ENCODE assay signal across 8 cellular contexts in genomic region chr2:241314181-241314932, GRCh38. TPM values are rescaled to one million over a fixed set of nuclear protein-coding genes. Genes with fewer than 3 reads are reported as not detected.
A peak's percentile ranks its signal among the peaks of the same experiment; 100 is the strongest.
DNase-seq lines count a peak whose midpoint lies in the region; ATAC-seq and TF ChIP-seq lines count a peak whose summit lies in the region.

No MANE protein-coding gene starts in this region.

- H3K9me3 ChIP-seq in MM.1S (replicated peaks; ENCODE audit: insufficient read depth, low read length) (no peaks in the 10 kb centered on the region), thoracic aorta (no peaks in the 10 kb centered on the region)

- intact Hi-C loops in left colon (cut with DNase I, micrococcal nuclease), result no loop called here

- H3K27me3 ChIP-seq in GM06990 (replicated peaks; ENCODE audit: control insufficient read depth, insufficient read depth, low read length), result no peaks in the 10 kb centered on the region
- no peaks in the 10 kb centered on the region for H3K27me3 ChIP-seq in MM.1S (replicated peaks; ENCODE audit: insufficient read depth, low read length)
- no peaks in the 10 kb centered on the region for H3K27me3 ChIP-seq in thoracic aorta (replicated peaks; ENCODE audit: insufficient read depth)

- ATAC-seq in thoracic aorta (ENCODE audit: insufficient number of reproducible peaks, low FRiP score, low read depth) (no peak), HG03159 (IDR thresholded peaks at IDR 0.05; ENCODE audit: unreplicated experiment) (no peak), left colon (no peak)

- peak overlapping the region; percentile 98 for H3K27ac ChIP-seq in MM.1S (ENCODE audit: low read length)
- H3K27ac ChIP-seq in angular gyrus (ENCODE audit: low read depth, low read length), result peak overlapping the region; percentile 100
- peak overlapping the region; percentile 99 for H3K27ac ChIP-seq in thoracic aorta

- peaks cover 26% of the 10 kb centered on the region for H3F3A ChIP-seq in MM.1S (ENCODE audit: insufficient read depth, low read length)

- H3K36me3 ChIP-seq in GM06990 (ENCODE audit: control insufficient read depth, insufficient read depth, low read length) (no peaks in the 10 kb centered on the region; the same call in 1 of the 2 replicates), MM.1S (replicated peaks; ENCODE audit: insufficient read depth, low read length) (no peaks in the 10 kb centered on the region), thoracic aorta (no peaks in the 10 kb centered on the region)

- peaks cover 91% of the 10 kb centered on the region for H3K79me2 ChIP-seq in MM.1S (ENCODE audit: low read length)

- peak overlapping the region; percentile 99 for H3K4me3 ChIP-seq in GM06990 (replicated peaks; ENCODE audit: low read depth, low read length)
- peak overlapping the region; percentile 89 for H3K4me3 ChIP-seq in MM.1S (ENCODE audit: low read length)
- H3K4me3 ChIP-seq in thoracic aorta, result peak overlapping the region; percentile 80

- DNase-seq in GM06990 (ENCODE audit: extremely low read depth, insufficient read length), result no peak
- DNase-seq in MM.1S, result no peak
- peak; percentile 69 for DNase-seq in kidney tubule cell (ENCODE audit: low spot score)
- no peak for DNase-seq in thoracic aorta (ENCODE audit: low spot score)
- no peak for DNase-seq in DMS153 treated with DMSO at 0.1 percent for 48 hours (lab: John Stamatoyannopoulos, UW; ENCODE audit: unreplicated experiment)
- DNase-seq in left colon, result no peak

- H3K4me1 ChIP-seq in MM.1S (ENCODE audit: low read length) (peaks cover 57% of the 10 kb centered on the region), thoracic aorta (ENCODE audit: control insufficient read depth in 1 of 2, low read depth in 2 of 2) (peaks cover 30 to 48% of the 10 kb centered on the region in 2 donors)

- peak overlapping the region; percentile 80 for H3K4me2 ChIP-seq in MM.1S (ENCODE audit: low read depth, low read length)

- H3K9me2 ChIP-seq in MM.1S (replicated peaks; ENCODE audit: insufficient read depth, low read length), result no peaks in the 10 kb centered on the region

- H2AFZ ChIP-seq in MM.1S (ENCODE audit: low read length), result peak overlapping the region; percentile 48; the same call in 1 of the 2 replicates

- no peaks in the 10 kb centered on the region for H4K20me1 ChIP-seq in MM.1S (ENCODE audit: insufficient read depth, low read length)

- no peak for TF ChIP-seq CTCF in GM06990 (IDR thresholded peaks at IDR 0.05; ENCODE audit: insufficient read depth, low read length, poor library complexity, severe bottlenecking)
- TF ChIP-seq CTCF in MM.1S (IDR thresholded peaks at IDR 0.05; ENCODE audit: low read length), result no peak
- TF ChIP-seq CTCF in thoracic aorta (IDR thresholded peaks at IDR 0.05), result no peak

- peak overlapping the region; percentile 100 for H3K9ac ChIP-seq in MM.1S (ENCODE audit: low read length)

RNA-seq across cellular contexts. Expression of gene HDLBP, which starts 1.1 kb away (rescaled TPM):
- total RNA-seq in thoracic aorta, result 100 to 1,000 TPM; 404 to 447 TPM
- total RNA-seq in left colon, result 100 to 1,000 TPM; 390 to 417 TPM

RNA-seq across cellular contexts. Expression of gene SEPTIN2, which starts 1.4 kb away (rescaled TPM):
- total RNA-seq in thoracic aorta (100 to 1,000 TPM; 289 to 405 TPM), left colon (100 to 1,000 TPM; 245 to 254 TPM)

RNA-seq across cellular contexts. Expression of gene FARP2, which starts 41.7 kb away (rescaled TPM):
- total RNA-seq in thoracic aorta (10 to 100 TPM; 48.1 to 67.4 TPM), left colon (100 to 1,000 TPM; 126 to 138 TPM)
